ENCODE assay signal across 8 cellular contexts in genomic region chr10:124418726-124419501, GRCh38. TPM values are rescaled to one million over a fixed set of nuclear protein-coding genes. Genes with fewer than 3 reads are reported as not detected.
A peak's percentile ranks its signal among the peaks of the same experiment; 100 is the strongest.
DNase-seq lines count a peak whose midpoint lies in the region; ATAC-seq and TF ChIP-seq lines count a peak whose summit lies in the region.

Gene OAT, minus strand, starts transcription at chr10:124418923. Its CDS starts 6,752 bp downstream, at chr10:124412171.

- peak within 1 kb of the TSS; percentile 45 for H4K91ac ChIP-seq in trophoblast cell (ENCODE audit: low read depth, low read length)

- in situ Hi-C loops in GM13976 (cut with MboI; ENCODE audit: low sequenced_read_pairs, unreplicated experiment), result no loop called here

- WGBS in adrenal gland, 4 donors, result 2 to 11% (median 4%) methylated on average over 9 to 70 of the region's 70 CpGs
- WGBS in trophoblast cell (ENCODE audit: extremely low coverage, insufficient coverage, insufficient read length), result no CpG with 5 or more reads among the region's 70 CpGs
- WGBS in tibial nerve, 2 donors, result 6 to 12% methylated on average over 18 to 47 of the region's 70 CpGs

- H3K4me3 ChIP-seq in adrenal gland (peak within 1 kb of the TSS; percentile 62 to 89 (median 86)), trophoblast cell (ENCODE audit: low read depth, low read length) (peak within 1 kb of the TSS; percentile 90), tibial nerve (peak within 1 kb of the TSS; percentile 74 to 94 (median 88))

- H4K8ac ChIP-seq in trophoblast cell (ENCODE audit: low read depth, low read length), result peak within 1 kb of the TSS; percentile 55

- ATAC-seq in HG02840 (IDR thresholded peaks at IDR 0.05; ENCODE audit: low FRiP score, unreplicated experiment), result peak; percentile 84

- peak within 1 kb of the TSS; percentile 91 for H3K4me2 ChIP-seq in trophoblast cell (ENCODE audit: low read length)

- H2BK120ac ChIP-seq in trophoblast cell (ENCODE audit: insufficient read depth, low read length, poor library complexity), result no peak within 1 kb of the TSS

- peaks cover 7% of the 10 kb centered on the region for H3K79me2 ChIP-seq in trophoblast cell (ENCODE audit: control insufficient read depth, insufficient read depth, low read length, poor library complexity)

- TF ChIP-seq POLR2A in adrenal gland (IDR thresholded peaks at IDR 0.05) (peak; percentile 98 to 99), tibial nerve (IDR thresholded peaks at IDR 0.05) (peak; percentile 98 to 99)

- no peaks in the 10 kb centered on the region for H3K79me1 ChIP-seq in trophoblast cell (ENCODE audit: low read length)

- peak within 1 kb of the TSS; percentile 32 for H2AFZ ChIP-seq in trophoblast cell (ENCODE audit: insufficient read depth, low read length, poor library complexity)

- H4K12ac ChIP-seq in trophoblast cell (ENCODE audit: low read depth, low read length), result peak within 1 kb of the TSS; percentile 36

- H3K18ac ChIP-seq in trophoblast cell (ENCODE audit: low read length), result peak within 1 kb of the TSS; percentile 34

- H2BK5ac ChIP-seq in trophoblast cell (ENCODE audit: low read depth, low read length, poor library complexity), result no peak within 1 kb of the TSS

- no peak within 1 kb of the TSS for H3K23ac ChIP-seq in trophoblast cell (ENCODE audit: low read length)

- no peaks in the 10 kb centered on the region for H3K36me3 ChIP-seq in adrenal gland (replicated peaks in 1 of 2)
- H3K36me3 ChIP-seq in trophoblast cell (ENCODE audit: control insufficient read depth in 1 of 2, insufficient read depth in 2 of 2, low read length in 2 of 2), result no peaks in the 10 kb centered on the region
- no peaks in the 10 kb centered on the region for H3K36me3 ChIP-seq in tibial nerve

- H3K27me3 ChIP-seq in adrenal gland (no peaks in the 10 kb centered on the region), trophoblast cell (ENCODE audit: insufficient read depth, low read length) (no peaks in the 10 kb centered on the region), tibial nerve (peaks cover 0 to 6% of the 10 kb centered on the region in 2 donors)

- no peaks in the 10 kb centered on the region for H3K9me3 ChIP-seq in adrenal gland (replicated peaks in 1 of 3)
- no peaks in the 10 kb centered on the region for H3K9me3 ChIP-seq in trophoblast cell (ENCODE audit: insufficient read depth, low read depth, low read length)
- no peaks in the 10 kb centered on the region for H3K9me3 ChIP-seq in tibial nerve

- no peak within 1 kb of the TSS for H3K14ac ChIP-seq in trophoblast cell (ENCODE audit: low read length)

- H2AK5ac ChIP-seq in trophoblast cell (ENCODE audit: low read length), result no peak within 1 kb of the TSS

- peak within 1 kb of the TSS; percentile 79 for H3K9ac ChIP-seq in trophoblast cell (ENCODE audit: low read length)

- TF ChIP-seq CTCF in GM13976 (IDR thresholded peaks at IDR 0.05; ENCODE audit: borderline replicate concordance, control extremely low read depth, extremely low read depth, insufficient read depth, missing control alignments), result no peak
- peak in 3 of 6 experiments; percentile 7 to 19 (median 17) for TF ChIP-seq CTCF in adrenal gland (IDR thresholded peaks at IDR 0.05)
- TF ChIP-seq CTCF in tibial nerve (IDR thresholded peaks at IDR 0.05), result peak in 2 of 5 experiments; percentile 37 to 46

- peak within 1 kb of the TSS; percentile 43 to 96 (median 91) for H3K27ac ChIP-seq in adrenal gland
- peak within 1 kb of the TSS; percentile 1 for H3K27ac ChIP-seq in trophoblast cell (ENCODE audit: low read depth, low read length)
- peak within 1 kb of the TSS; percentile 79 to 95 (median 90) for H3K27ac ChIP-seq in tibial nerve

- H2BK12ac ChIP-seq in trophoblast cell (ENCODE audit: low read length), result peak within 1 kb of the TSS; percentile 11

- TF ChIP-seq EP300 in tibial nerve (IDR thresholded peaks at IDR 0.05), result peak; percentile 64 to 99

- H3K4me1 ChIP-seq in adrenal gland (replicated peaks in 1 of 2), result peaks cover 9 to 54% of the 10 kb centered on the region in 2 donors
- H3K4me1 ChIP-seq in trophoblast cell (ENCODE audit: control insufficient read depth in 1 of 2, insufficient read depth in 2 of 2, low read length in 2 of 2), result peaks cover 3 to 6% of the 10 kb centered on the region in 2 experiments
- peaks cover 0 to 46% (median 32%) of the 10 kb centered on the region in 4 donors for H3K4me1 ChIP-seq in tibial nerve

- peak within 1 kb of the TSS; percentile 72 for H3K4ac ChIP-seq in trophoblast cell (ENCODE audit: low read depth, low read length)

- intact Hi-C loops in T-helper 1 cell treated with Interleukin-12 subunit alpha and Interleukin-12 subunit beta and Interleukin-4 antibody, amounts not matched to agents 30 ng/mL and 1 ng/mL, for 36 hours (cut with micrococcal nuclease), result loop anchor here (1.0 to 2.0 kb wide), 11 partner anchors 16 to 1540 kb away; partner anchors contain the start of genes BCCIP, BUB3, EDRF1 and FAM24B
- intact Hi-C loops in adrenal gland (cut with DNase I) (no loop called here), cardiac septum (cut with DNase I) (loop anchor here (10.0 kb wide), 1 partner anchor 1264 kb away; the partner anchor contains the start of gene BUB3)

- DNase-seq in GM13976 (ENCODE audit: low spot score) (peak; percentile 98), NCI-H146 (lab: John Stamatoyannopoulos, UW) (peak; percentile 98), adrenal gland (peak; percentile 95 to 99 (median 98)), cardiac septum (ENCODE audit: low spot score) (peak; percentile 98), trophoblast cell (peak; percentile 97 to 99), tibial nerve (ENCODE audit: low spot score in 2 of 2) (peak; percentile 96)

RNA-seq across cellular contexts. Expression of gene OAT, which starts in this region (rescaled TPM):
- 24.5 and 29.1 TPM in 2 replicates for total RNA-seq in T-helper 1 cell treated with Interleukin-12 subunit alpha and Interleukin-12 subunit beta and Interleukin-4 antibody, amounts not matched to agents 30 ng/mL and 1 ng/mL, for 36 hours
- total RNA-seq in adrenal gland (100 to 1,000 TPM; 134 to 244 (median 180) TPM), cardiac septum (38.0 TPM), tibial nerve (10 to 100 TPM; 43.0 to 67.9 (median 58.3) TPM)
- 100 to 1,000 TPM in 1 of 3 donors, 10 to 100 TPM in 2; 39.7 to 203 (median 48.9) TPM for polyA plus RNA-seq in adrenal gland
- polyA plus RNA-seq in trophoblast cell (2013), result 48.2 and 50.5 TPM in 2 replicates

Comparison
In these comparisons a context has a peak if more than half of its experiments do, and no peak if none do; other contexts are left out.
1. Peak in every context shown above with its lines: DNase-seq, ATAC-seq, H3K4me3 ChIP-seq and H3K27ac ChIP-seq.
2. H3K27ac ChIP-seq: peak in every context shown above with its lines; median percentile 91 in adrenal gland; 90 in tibial nerve; 1 in trophoblast cell.
3. intact Hi-C loops: an anchor here in T-helper 1 cell treated with Interleukin-12 subunit alpha and Interleukin-12 subunit beta and Interleukin-4 antibody, amounts not matched to agents 30 ng/mL and 1 ng/mL, for 36 hours (1.0 to 2.0 kb wide) and cardiac septum (10.0 kb wide); none called in adrenal gland.